ENCODE assay signal across 35 cellular contexts in genomic region chr2:58932801-58933200, GRCh38.
"Had no signal": no experiment of that assay in that cellular context is flagged by ENCODE, and none has a peak within 500 bp of the region (broad histone marks: within the 10 kb centered on the region; RNA-seq: fewer than 3 reads in every experiment).

No MANE protein-coding gene starts in this region.

- H3K9me3 ChIP-seq: MG63 had no signal

- H3K27me3 ChIP-seq: MG63 had no signal

- H3K36me3 ChIP-seq: MG63 had no signal

- H3K4me2 ChIP-seq: KMS-11 had no signal

- H3K4me3 ChIP-seq: MG63 had no signal

- H3K27ac ChIP-seq: KMS-11 had no signal

- DNase-seq: Karpas-422, Kasumi-1, MG63, MM.1S, MV-4-11, NCI-H1048, NCI-H1092, NCI-H1092 treated with DMSO at 0.1 percent for 48 hours, NCI-H1105, NCI-H1105 treated with DMSO at 0.1 percent for 48 hours, NCI-H1417, NCI-H1417 treated with DMSO at 0.1 percent for 48 hours, NCI-H1436, NCI-H1436 treated with DMSO at 0.1 percent for 48 hours, NCI-H146, NCI-H1694, NCI-H1694 treated with DMSO at 0.1 percent for 48 hours, NCI-H187, NCI-H187 treated with DMSO at 0.1 percent for 48 hours, NCI-H1930, NCI-H2029, NCI-H2029 treated with DMSO at 0.1 percent for 48 hours, NCI-H2081, NCI-H2081 treated with DMSO at 0.1 percent for 48 hours, NCI-H2107, NCI-H2171, NCI-H2171 treated with DMSO at 0.1 percent for 48 hours, NCI-H2227 treated with DMSO at 0.1 percent for 48 hours, NCI-H226, NCI-H345, NCI-H446, NCI-H446 treated with DMSO at 0.1 percent for 48 hours, NCI-H510A, NCI-H510A treated with DMSO at 0.1 percent for 48 hours had no signal

- H3K9ac ChIP-seq: KMS-11 had no signal
